ENCODE assay signal across 1 cellular context in genomic region chr16:79601092-79601977, GRCh38.
TF ChIP-seq lines count a peak whose summit lies in the region.

No MANE protein-coding gene starts in this region.

TF ChIP-seq in WTC11, 78 proteins besides CTCF, POLR2A, EP300 and RAD21 (continued from another document):
- TF ChIP-seq ARID4B (CRISPR knock-in tag; IDR thresholded peaks at IDR 0.05; ENCODE audit: borderline replicate concordance), result peak; percentile 9; the same call in 1 of the 2 replicates
- peak; percentile 52 for TF ChIP-seq GABPB1 (CRISPR knock-in tag; IDR thresholded peaks at IDR 0.05)
- TF ChIP-seq, protein P1, sequence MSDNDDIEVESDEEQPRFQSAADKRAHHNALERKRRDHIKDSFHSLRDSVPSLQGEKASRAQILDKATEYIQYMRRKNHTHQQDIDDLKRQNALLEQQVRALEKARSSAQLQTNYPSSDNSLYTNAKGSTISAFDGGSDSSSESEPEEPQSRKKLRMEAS (CRISPR knock-in tag; IDR thresholded peaks at IDR 0.05), result 0 out of 2 replicates have a peak, but pooled peaks have one; percentile 20
- TF ChIP-seq CDX4 (CRISPR knock-in tag; IDR thresholded peaks at IDR 0.05; ENCODE audit: borderline replicate concordance), result no peak
- TF ChIP-seq, protein P2, sequence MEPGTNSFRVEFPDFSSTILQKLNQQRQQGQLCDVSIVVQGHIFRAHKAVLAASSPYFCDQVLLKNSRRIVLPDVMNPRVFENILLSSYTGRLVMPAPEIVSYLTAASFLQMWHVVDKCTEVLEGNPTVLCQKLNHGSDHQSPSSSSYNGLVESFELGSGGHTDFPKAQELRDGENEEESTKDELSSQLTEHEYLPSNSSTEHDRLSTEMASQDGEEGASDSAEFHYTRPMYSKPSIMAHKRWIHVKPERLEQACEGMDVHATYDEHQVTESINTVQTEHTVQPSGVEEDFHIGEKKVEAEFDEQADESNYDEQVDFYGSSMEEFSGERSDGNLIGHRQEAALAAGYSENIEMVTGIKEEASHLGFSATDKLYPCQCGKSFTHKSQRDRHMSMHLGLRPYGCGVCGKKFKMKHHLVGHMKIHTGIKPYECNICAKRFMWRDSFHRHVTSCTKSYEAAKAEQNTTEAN (CRISPR knock-in tag; IDR thresholded peaks at IDR 0.05), result peak; percentile 94
- TF ChIP-seq CREM (CRISPR knock-in tag; IDR thresholded peaks at IDR 0.05), result no peak
- TF ChIP-seq HMGXB4 (CRISPR knock-in tag; IDR thresholded peaks at IDR 0.05), result peak; percentile 44; the same call in 1 of the 2 replicates
- TF ChIP-seq, protein P3, sequence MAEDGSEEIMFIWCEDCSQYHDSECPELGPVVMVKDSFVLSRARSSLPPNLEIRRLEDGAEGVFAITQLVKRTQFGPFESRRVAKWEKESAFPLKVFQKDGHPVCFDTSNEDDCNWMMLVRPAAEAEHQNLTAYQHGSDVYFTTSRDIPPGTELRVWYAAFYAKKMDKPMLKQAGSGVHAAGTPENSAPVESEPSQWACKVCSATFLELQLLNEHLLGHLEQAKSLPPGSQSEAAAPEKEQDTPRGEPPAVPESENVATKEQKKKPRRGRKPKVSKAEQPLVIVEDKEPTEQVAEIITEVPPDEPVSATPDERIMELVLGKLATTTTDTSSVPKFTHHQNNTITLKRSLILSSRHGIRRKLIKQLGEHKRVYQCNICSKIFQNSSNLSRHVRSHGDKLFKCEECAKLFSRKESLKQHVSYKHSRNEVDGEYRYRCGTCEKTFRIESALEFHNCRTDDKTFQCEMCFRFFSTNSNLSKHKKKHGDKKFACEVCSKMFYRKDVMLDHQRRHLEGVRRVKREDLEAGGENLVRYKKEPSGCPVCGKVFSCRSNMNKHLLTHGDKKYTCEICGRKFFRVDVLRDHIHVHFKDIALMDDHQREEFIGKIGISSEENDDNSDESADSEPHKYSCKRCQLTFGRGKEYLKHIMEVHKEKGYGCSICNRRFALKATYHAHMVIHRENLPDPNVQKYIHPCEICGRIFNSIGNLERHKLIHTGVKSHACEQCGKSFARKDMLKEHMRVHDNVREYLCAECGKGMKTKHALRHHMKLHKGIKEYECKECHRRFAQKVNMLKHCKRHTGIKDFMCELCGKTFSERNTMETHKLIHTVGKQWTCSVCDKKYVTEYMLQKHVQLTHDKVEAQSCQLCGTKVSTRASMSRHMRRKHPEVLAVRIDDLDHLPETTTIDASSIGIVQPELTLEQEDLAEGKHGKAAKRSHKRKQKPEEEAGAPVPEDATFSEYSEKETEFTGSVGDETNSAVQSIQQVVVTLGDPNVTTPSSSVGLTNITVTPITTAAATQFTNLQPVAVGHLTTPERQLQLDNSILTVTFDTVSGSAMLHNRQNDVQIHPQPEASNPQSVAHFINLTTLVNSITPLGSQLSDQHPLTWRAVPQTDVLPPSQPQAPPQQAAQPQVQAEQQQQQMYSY (CRISPR knock-in tag; IDR thresholded peaks at IDR 0.05), result peak; percentile 70; the same call in 1 of the 2 replicates
